ENCODE assay signal across 21 cellular contexts in genomic region chr3:49788056-49788455, GRCh38. TPM values are rescaled to one million over a fixed set of nuclear protein-coding genes. Genes with fewer than 3 reads are reported as not detected.
DNase-seq lines count a peak whose midpoint lies in the region; ATAC-seq, FAIRE-seq and TF ChIP-seq lines count a peak whose summit lies in the region.
"Had no signal": no experiment of that assay in that cellular context is flagged by ENCODE, and none has a peak within 500 bp of the region (broad histone marks: within the 10 kb centered on the region; RNA-seq: fewer than 3 reads in every experiment).

No MANE protein-coding gene starts in this region.

- DNase-seq in CD4-positive, alpha-beta T cell: peak in 1 of 10 experiments; percentile 11
- DNase-seq in D721Med (ENCODE audit: insufficient read length, low spot score) (peak; percentile 5), ecto neural progenitor cell (ENCODE audit: low spot score) (peak; percentile 44), posterior vena cava (ENCODE audit: low spot score) (peak; percentile 25), NOMO-1 (lab: John Stamatoyannopoulos, UW; ENCODE audit: unreplicated experiment in 2 of 2) (no peak), foreskin melanocyte (no peak), WTC11 (ENCODE audit: low spot score) (no peak)
- DNase-seq: COR-L47, HFFc6, MG63, NCI-H1048, NCI-H1436, NCI-H2029, NCI-H2171, NCI-H526 had no signal

- intact Hi-C loops in CD4-positive, alpha-beta T cell (cut with DNase I, micrococcal nuclease): loop anchor here in 1 of 2 experiments (5.0 kb wide), 2 partner anchors 114 to 304 kb away; partner anchors contain the start of gene MST1R
- intact Hi-C loops in posterior vena cava (cut with DNase I): no loop called here

- TF ChIP-seq CTCF in CD4-positive, alpha-beta T cell (IDR thresholded peaks at IDR 0.05): no peak
- TF ChIP-seq CTCF in D721Med (IDR thresholded peaks at IDR 0.05; ENCODE audit: insufficient read depth, missing control alignments) (no peak), WTC11 (IDR thresholded peaks at IDR 0.05) (no peak)

- no peaks in the 10 kb centered on the region for H3K9me3 ChIP-seq in CD4-positive, alpha-beta T cell (ENCODE audit: control insufficient read depth, low read length)
- H3K9me3 ChIP-seq: MG63, SJSA1 had no signal

- H3K27ac Mint-ChIP-seq in CD4-positive, alpha-beta T cell: no peak overlapping the region
- H3K27ac Mint-ChIP-seq in WTC11: no peak overlapping the region
- H3K27ac Mint-ChIP-seq: HFFc6 had no signal

- H3K36me3 Mint-ChIP-seq in CD4-positive, alpha-beta T cell (ENCODE audit: low read depth): peaks cover 26% of the 10 kb centered on the region
- peaks cover 10% of the 10 kb centered on the region for H3K36me3 Mint-ChIP-seq in WTC11

- POLR2A ChIA-PET in CD4-positive, alpha-beta T cell (lab: Charles Lee): interaction anchor here (1.0 to 2.3 kb wide), 3 partner anchors 13 to 69 kb away, joined by 3 to 18 read pairs (median 4); partner anchors contain the start of gene AMIGO3
- POLR2A ChIA-PET in WTC11 (lab: Charles Lee): no interaction called here

- CTCF ChIA-PET in CD4-positive, alpha-beta T cell (lab: Charles Lee): interaction anchor here (1.3 kb wide), 1 partner anchor 116 kb away, joined by 4 read pairs; no protein-coding TSS in a partner anchor
- CTCF ChIA-PET in WTC11 (lab: Charles Lee): interaction anchor here (3.5 kb wide), 1 partner anchor 14 kb away, joined by 36 read pairs; the partner anchor contains the start of genes CDHR4 and INKA1

- H3K27ac ChIP-seq in CD4-positive, alpha-beta T cell (ENCODE audit: low read depth, low read length): no peak overlapping the region
- H3K27ac ChIP-seq: SJSA1 had no signal

- peaks cover 34% of the 10 kb centered on the region for H3K4me1 Mint-ChIP-seq in CD4-positive, alpha-beta T cell (ENCODE audit: low read depth)
- H3K4me1 Mint-ChIP-seq in WTC11: peaks cover 20% of the 10 kb centered on the region

- H3K27me3 ChIP-seq in CD4-positive, alpha-beta T cell (ENCODE audit: control insufficient read depth, insufficient read depth, low read length): no peaks in the 10 kb centered on the region
- H3K27me3 ChIP-seq: MG63, SJSA1 had no signal

- ATAC-seq in CD4-positive, alpha-beta T cell (ENCODE audit: poor library complexity): no peak
- no peak for ATAC-seq in WTC11
- ATAC-seq: HepG2, Panc1 had no signal

- H3K9me3 Mint-ChIP-seq in CD4-positive, alpha-beta T cell: no peaks in the 10 kb centered on the region
- no peaks in the 10 kb centered on the region for H3K9me3 Mint-ChIP-seq in WTC11
- H3K9me3 Mint-ChIP-seq: HFFc6 had no signal

- FAIRE-seq in D721Med (lab: Jason Lieb, UNC): no peak
- FAIRE-seq: G401.6, H54, HepG2 had no signal

- peak overlapping the region; percentile 30 for H3K4me3 Mint-ChIP-seq in CD4-positive, alpha-beta T cell
- no peak overlapping the region for H3K4me3 Mint-ChIP-seq in WTC11
- H3K4me3 Mint-ChIP-seq: CD14-positive monocyte, HFFc6 had no signal

- no peaks in the 10 kb centered on the region for H3K27me3 Mint-ChIP-seq in CD4-positive, alpha-beta T cell
- H3K27me3 Mint-ChIP-seq in WTC11 (ENCODE audit: low read depth): peaks cover 19% of the 10 kb centered on the region

TF ChIP-seq in WTC11, 78 proteins besides CTCF, POLR2A, EP300 and RAD21:
- no peak for TF ChIP-seq ESRRA (CRISPR knock-in tag; IDR thresholded peaks at IDR 0.05; ENCODE audit: borderline replicate concordance)
- no peak for TF ChIP-seq NR1H2 (CRISPR knock-in tag; IDR thresholded peaks at IDR 0.05)

RNA-seq across cellular contexts. Expression of gene IP6K1, which starts 1.7 kb away (rescaled TPM):
- total RNA-seq in CD4-positive, alpha-beta T cell: 10 to 100 TPM; 33.3 to 36.0 TPM
- total RNA-seq in posterior vena cava (10 to 100 TPM; 31.5 to 33.3 TPM), WTC11 (2021) (29.2 to 32.2 TPM (median 32.2 TPM) in 3 replicates)

RNA-seq across cellular contexts. Expression of gene CDHR4, which starts 11.6 kb away (rescaled TPM):
- under 1 TPM in 1 of 2 experiments, not detected in 1; 0.17 TPM for total RNA-seq in CD4-positive, alpha-beta T cell
- total RNA-seq in posterior vena cava (under 1 TPM; 0.29 to 0.46 TPM), WTC11 (2021) (0.17 to 0.69 TPM (median 0.39 TPM) in 3 replicates)
- total RNA-seq: HepG2, SJSA1 had no signal

RNA-seq across cellular contexts. Expression of gene INKA1, which starts 15.0 kb away (rescaled TPM):
- under 1 TPM; 0.85 to 0.87 TPM for total RNA-seq in CD4-positive, alpha-beta T cell
- total RNA-seq in posterior vena cava (1 to 10 TPM; 5.6 to 5.9 TPM), WTC11 (2021) (1.4 to 2.0 TPM (median 1.5 TPM) in 3 replicates)

RNA-seq across cellular contexts. Expression of gene UBA7, which starts 25.7 kb away (rescaled TPM):
- 100 to 1,000 TPM; 208 to 213 TPM for total RNA-seq in CD4-positive, alpha-beta T cell
- 10 to 100 TPM; 32.1 to 56.9 TPM for total RNA-seq in posterior vena cava
- total RNA-seq in WTC11 (2021): 1.2 to 1.9 TPM (median 1.6 TPM) in 3 replicates

Comparison
In these comparisons a context has a peak if more than half of its experiments do, and no peak if none do; other contexts are left out.
1. DNase-seq: peak in D721Med (single experiment), ecto neural progenitor cell (single experiment) and posterior vena cava (single experiment); none in NOMO-1 (0 of 2), foreskin melanocyte (single experiment) and WTC11 (single experiment).